ENCODE assay signal across 10 cellular contexts in genomic region chr7:37081436-37081835, GRCh38.
DNase-seq lines count a peak whose midpoint lies in the region; ATAC-seq and TF ChIP-seq lines count a peak whose summit lies in the region.
"Had no signal": no experiment of that assay in that cellular context is flagged by ENCODE, and none has a peak within 500 bp of the region (broad histone marks: within the 10 kb centered on the region; RNA-seq: fewer than 3 reads in every experiment).

No MANE protein-coding gene starts in this region.

- intact Hi-C loops in CD14-positive monocyte (cut with micrococcal nuclease): no loop called here

- H3K27ac Mint-ChIP-seq in CD14-positive monocyte (peak overlapping the region in 1 of 7 donors; percentile 65), mesothelial cell of epicardium (no peak overlapping the region)

- H3K27me3 Mint-ChIP-seq in CD14-positive monocyte (ENCODE audit: low read depth in 3 of 3): no peaks in the 10 kb centered on the region
- no peaks in the 10 kb centered on the region for H3K27me3 Mint-ChIP-seq in mesothelial cell of epicardium (ENCODE audit: low read depth)

- peak; percentile 49 for DNase-seq in CD14-positive monocyte (ENCODE audit: low spot score)
- peak; percentile 27 for DNase-seq in DMS53 treated with DMSO at 0.1 percent for 48 hours (lab: John Stamatoyannopoulos, UW; ENCODE audit: unreplicated experiment)
- DNase-seq in activated CD4-positive, alpha-beta T cell treated with anti-CD3 and anti-CD28 coated beads for 48 hours: peak; percentile 57
- peak; percentile 25 to 59 for DNase-seq in mesothelial cell of epicardium (ENCODE audit: low spot score in 2 of 2, unreplicated experiment in 2 of 2)
- DNase-seq: EL, T1000 had no signal

- TF ChIP-seq CTCF in CD14-positive monocyte (IDR thresholded peaks at IDR 0.05) (no peak), mesothelial cell of epicardium (IDR thresholded peaks at IDR 0.05; ENCODE audit: unreplicated experiment) (no peak)

- ATAC-seq in HG02623 (IDR thresholded peaks at IDR 0.05; ENCODE audit: unreplicated experiment): no peak
- no peak for ATAC-seq in GM18870 (IDR thresholded peaks at IDR 0.05; ENCODE audit: unreplicated experiment)
- ATAC-seq in HG03354 (IDR thresholded peaks at IDR 0.05; ENCODE audit: poor library complexity, severe bottlenecking, unreplicated experiment): no peak
- no peak for ATAC-seq in HG02870 (IDR thresholded peaks at IDR 0.05; ENCODE audit: unreplicated experiment)

- no peaks in the 10 kb centered on the region for H3K9me3 Mint-ChIP-seq in CD14-positive monocyte
- peaks cover 5% of the 10 kb centered on the region for H3K9me3 Mint-ChIP-seq in mesothelial cell of epicardium

- H3K36me3 Mint-ChIP-seq in CD14-positive monocyte (peaks cover 43 to 58% of the 10 kb centered on the region in 2 donors), mesothelial cell of epicardium (no peaks in the 10 kb centered on the region)

- H3K4me1 Mint-ChIP-seq in CD14-positive monocyte (peaks cover 7% of the 10 kb centered on the region), mesothelial cell of epicardium (peaks cover 4% of the 10 kb centered on the region)

- H3K4me3 Mint-ChIP-seq in CD14-positive monocyte: no peak overlapping the region
- H3K4me3 Mint-ChIP-seq in mesothelial cell of epicardium: no peak overlapping the region
